Comparison of ENCODE assay signal across 8 cellular contexts in genomic region chr6:27494987-27495385, GRCh38. TPM values are rescaled to one million over a fixed set of nuclear protein-coding genes. Genes with fewer than 3 reads are reported as not detected.
A peak's percentile ranks its signal among the peaks of the same experiment; 100 is the strongest.
DNase-seq lines count a peak whose midpoint lies in the region; ATAC-seq and TF ChIP-seq lines count a peak whose summit lies in the region.

No MANE protein-coding gene starts in this region.

- H2AK9ac ChIP-seq in IMR-90 (replicated peaks; ENCODE audit: low read depth, low read length, poor library complexity) = no peak overlapping the region

- CTCF ChIA-PET in IMR-90 (lab: Yijun Ruan, JAX) = interaction anchor here (1.1 kb wide), 1 partner anchor 16 kb away, joined by 5 read pairs; no protein-coding TSS in a partner anchor

- H3K27me3 ChIP-seq in BE2C = peaks cover 3% of the 10 kb centered on the region; the same call in 1 of the 2 replicates
- H3K27me3 ChIP-seq in IMR-90 (ENCODE audit: control insufficient read depth, insufficient read depth, low read length) = no peaks in the 10 kb centered on the region
- H3K27me3 ChIP-seq in dorsolateral prefrontal cortex = peaks cover 0 to 65% (median 37%) of the 10 kb centered on the region in 45 donors

- H2AK5ac ChIP-seq in IMR-90 (ENCODE audit: low read depth, low read length) = no peak overlapping the region

- no peaks in the 10 kb centered on the region for H3K79me1 ChIP-seq in IMR-90 (ENCODE audit: low read depth in 1 of 2, low read length in 2 of 2)

- POLR2A ChIA-PET in IMR-90 (lab: Charles Lee; ENCODE audit: unreplicated experiment) = interaction anchor here (0.6 kb wide), 1 partner anchor 1509 kb away, joined by 3 read pairs; no protein-coding TSS in a partner anchor

- peaks cover 15% of the 10 kb centered on the region for H3K4me1 Mint-ChIP-seq in nephron progenitor cell

- peak overlapping the region; percentile 24; the same call in 1 of the 2 replicates for H3K56ac ChIP-seq in IMR-90 (ENCODE audit: extremely low read depth, insufficient read depth, low read length)

- peak overlapping the region; percentile 89 for H3K4me2 ChIP-seq in IMR-90 (ENCODE audit: low read depth, low read length)

- peak overlapping the region; percentile 76 for H3K9ac ChIP-seq in IMR-90 (ENCODE audit: low read depth, low read length)

- H3K27ac Mint-ChIP-seq in nephron progenitor cell = no peak overlapping the region

- no peaks in the 10 kb centered on the region for H3K9me3 Mint-ChIP-seq in nephron progenitor cell

- H2BK5ac ChIP-seq in IMR-90 (ENCODE audit: low read depth, low read length, poor library complexity, severe bottlenecking) = no peak overlapping the region

- H4K8ac ChIP-seq in IMR-90 (ENCODE audit: low read depth in 2 of 2, low read length in 2 of 2) = no peak overlapping the region

- H3K4ac ChIP-seq in IMR-90 (ENCODE audit: low read depth, low read length) = no peak overlapping the region; the same call in 1 of the 2 replicates

- no peaks in the 10 kb centered on the region for H3K4me1 ChIP-seq in BE2C
- no peaks in the 10 kb centered on the region for H3K4me1 ChIP-seq in IMR-90 (ENCODE audit: control insufficient read depth, insufficient read depth, low read length)

- no peak overlapping the region for H3K18ac ChIP-seq in IMR-90 (ENCODE audit: low read depth, low read length)

- H2BK20ac ChIP-seq in IMR-90 (ENCODE audit: low read depth, low read length) = no peak overlapping the region

- H3K27ac ChIP-seq in IMR-90 (ENCODE audit: insufficient read depth, low read length) (peak overlapping the region; percentile 19; the same call in 1 of the 2 replicates), dorsolateral prefrontal cortex (peak overlapping the region in 6 of 59 donors; percentile 1 to 57 (median 23))

- BruUV-seq in IMR-90 (replicated peaks; lab: Mats Ljungman, UMichigan) = no TSS peak

- no peak overlapping the region for H4K91ac ChIP-seq in IMR-90 (ENCODE audit: insufficient read depth, low read depth, low read length)

- intact Hi-C loops in IMR-90 (cut with micrococcal nuclease) (loop anchor here (1.0 to 5.0 kb wide), 3 partner anchors 8 to 258 kb away; no protein-coding TSS in a partner anchor), dorsolateral prefrontal cortex (cut with DNase I) (no loop called here), head of caudate nucleus (cut with DNase I) (no loop called here)

- no peaks in the 10 kb centered on the region for H3K36me3 ChIP-seq in BE2C
- no peaks in the 10 kb centered on the region for H3K36me3 ChIP-seq in IMR-90 (ENCODE audit: control insufficient read depth, insufficient read depth, low read length)

- TF ChIP-seq CTCF in BE2C (IDR thresholded peaks at IDR 0.05; ENCODE audit: low read depth, low read length) (no peak), IMR-90 (conservative IDR thresholded peaks at IDR 0.05; ENCODE audit: low read depth, low read length) (no peak), dorsolateral prefrontal cortex (IDR thresholded peaks at IDR 0.05 in 54 of 56, conservative IDR thresholded peaks at IDR 0.05 in 2 of 56; ENCODE audit: low read depth in 1 of 56, partially characterized antibody in 56 of 56) (no peak), nephron progenitor cell (IDR thresholded peaks at IDR 0.05) (no peak)

- no peaks in the 10 kb centered on the region for H3K9me1 ChIP-seq in IMR-90 (ENCODE audit: insufficient read depth, low read length)

- no peak overlapping the region for H4K5ac ChIP-seq in IMR-90 (ENCODE audit: low read depth, low read length)

- no peak for TF ChIP-seq RAD21 in IMR-90 (IDR thresholded peaks at IDR 0.05; ENCODE audit: low read length)

- DNase-seq in BE2C = no peak
- no peak for DNase-seq in IMR-90
- DNase-seq in dorsolateral prefrontal cortex = no peak
- DNase-seq in nephron progenitor cell = no peak
- DNase-seq in ureter (ENCODE audit: low spot score) = no peak
- DNase-seq in head of caudate nucleus = no peak
- DNase-seq in stimulated activated CD4-positive, alpha-beta T cell treated with anti-CD3 and anti-CD28 coated beads, Interleukin-4, amount 100 ng/mL, for 4 hours = no peak
- DNase-seq in amniotic stem cell (lab: John Stamatoyannopoulos, UW) = no peak

- H2BK120ac ChIP-seq in IMR-90 (ENCODE audit: low read depth, low read length) = no peak overlapping the region

- in situ Hi-C loops in IMR-90 (cut with MboI; ENCODE audit: low sequenced_read_pairs) = loop anchor here (25.0 kb wide), 1 partner anchor 1158 kb away; no protein-coding TSS in a partner anchor

- H3K14ac ChIP-seq in IMR-90 (replicated peaks; ENCODE audit: low read depth, low read length) = no peak overlapping the region; the same call in 1 of the 2 replicates

- dilution Hi-C loops in IMR-90 (cut with HindIII; ENCODE audit: low sequenced_read_pairs, unreplicated experiment) = no loop called here

- peak overlapping the region; percentile 28; the same call in 1 of the 2 replicates for H3K23ac ChIP-seq in IMR-90 (ENCODE audit: low read depth, low read length)

- no peaks in the 10 kb centered on the region for H4K20me1 ChIP-seq in IMR-90 (ENCODE audit: insufficient read depth, low read length)

- ATAC-seq in IMR-90 (ENCODE audit: low read depth) = no peak

- no peak for TF ChIP-seq POLR2A in IMR-90 (IDR thresholded peaks at IDR 0.05; ENCODE audit: low read depth, low read length)

- no peak overlapping the region for H2BK15ac ChIP-seq in IMR-90 (ENCODE audit: low read depth, low read length)

- peaks cover 64% of the 10 kb centered on the region for H3K27me3 Mint-ChIP-seq in nephron progenitor cell (ENCODE audit: low read depth, poor library complexity)

- peak overlapping the region; percentile 84 for H3K4me3 Mint-ChIP-seq in nephron progenitor cell

- no peaks in the 10 kb centered on the region for H3K36me3 Mint-ChIP-seq in nephron progenitor cell (ENCODE audit: low read depth)

- H3K4me3 ChIP-seq in BE2C (ENCODE audit: low read depth, low read length) (peak overlapping the region; percentile 96), IMR-90 (ENCODE audit: insufficient read depth, low read depth, low read length) (peak overlapping the region; percentile 71), dorsolateral prefrontal cortex (peak overlapping the region in 56 of 59 donors; percentile 3 to 73 (median 43))

- peak overlapping the region; percentile 87 for H2AFZ ChIP-seq in IMR-90 (replicated peaks; ENCODE audit: low read length, poor library complexity)

- H3K9me3 ChIP-seq in BE2C (peaks cover 3% of the 10 kb centered on the region; the same call in 1 of the 2 replicates), IMR-90 (ENCODE audit: control insufficient read depth, insufficient read depth, low read length) (no peaks in the 10 kb centered on the region)

- no CpG with 5 or more reads among the region's 7 CpGs for WGBS in IMR-90 (ENCODE audit: extremely low coverage in 2 of 2, insufficient read length in 1 of 2), 2 experiments

TF ChIP-seq in IMR-90, 13 proteins besides CTCF, POLR2A, EP300 and RAD21:
- TF ChIP-seq FOS (IDR thresholded peaks at IDR 0.05; ENCODE audit: low read depth, low read length) (no peak), SMC3 (IDR thresholded peaks at IDR 0.05; ENCODE audit: low read depth, low read length) (no peak), RCOR1 (IDR thresholded peaks at IDR 0.05; ENCODE audit: insufficient replicate concordance, low read length) (no peak), NFE2L2 (IDR thresholded peaks at IDR 0.05; ENCODE audit: low read depth, low read length) (no peak), RFX5 (IDR thresholded peaks at IDR 0.05; ENCODE audit: low read depth, low read length) (no peak)

RNA-seq across cellular contexts. Expression of gene ZNF184, which starts 22.1 kb away (rescaled TPM):
- polyA plus RNA-seq in BE2C (2012; ENCODE audit: insufficient read depth, insufficient read length, low read depth) = 3.7 TPM
- total RNA-seq in IMR-90 (2012; rRNA removed) (8.1 and 10.6 TPM in 2 replicates), dorsolateral prefrontal cortex (10 to 100 TPM; 11.0 to 38.3 (median 22.4) TPM), ureter (9.8 TPM)
- 2.0 and 2.8 TPM in 2 replicates for polyA plus RNA-seq in IMR-90 (2012; rRNA removed)
- polyA plus RNA-seq in IMR-90 (2012; cell fraction: cytosol; rRNA removed) = 0.26 and 0.49 TPM in 2 replicates
- 0.17 and 3.2 TPM in 2 replicates for polyA plus RNA-seq in IMR-90 (2012; cell fraction: nucleus; rRNA removed; ENCODE audit: low replicate concordance)

Comparison
In these comparisons a context has a peak if more than half of its experiments do, and no peak if none do; other contexts are left out.
1. H3K4me3 ChIP-seq: peak in every context shown above with its lines; median percentile 96 in BE2C; 71 in IMR-90; 43 in dorsolateral prefrontal cortex.